14 cellular contexts compared by ENCODE assay signal in the genomic region with DNA sequence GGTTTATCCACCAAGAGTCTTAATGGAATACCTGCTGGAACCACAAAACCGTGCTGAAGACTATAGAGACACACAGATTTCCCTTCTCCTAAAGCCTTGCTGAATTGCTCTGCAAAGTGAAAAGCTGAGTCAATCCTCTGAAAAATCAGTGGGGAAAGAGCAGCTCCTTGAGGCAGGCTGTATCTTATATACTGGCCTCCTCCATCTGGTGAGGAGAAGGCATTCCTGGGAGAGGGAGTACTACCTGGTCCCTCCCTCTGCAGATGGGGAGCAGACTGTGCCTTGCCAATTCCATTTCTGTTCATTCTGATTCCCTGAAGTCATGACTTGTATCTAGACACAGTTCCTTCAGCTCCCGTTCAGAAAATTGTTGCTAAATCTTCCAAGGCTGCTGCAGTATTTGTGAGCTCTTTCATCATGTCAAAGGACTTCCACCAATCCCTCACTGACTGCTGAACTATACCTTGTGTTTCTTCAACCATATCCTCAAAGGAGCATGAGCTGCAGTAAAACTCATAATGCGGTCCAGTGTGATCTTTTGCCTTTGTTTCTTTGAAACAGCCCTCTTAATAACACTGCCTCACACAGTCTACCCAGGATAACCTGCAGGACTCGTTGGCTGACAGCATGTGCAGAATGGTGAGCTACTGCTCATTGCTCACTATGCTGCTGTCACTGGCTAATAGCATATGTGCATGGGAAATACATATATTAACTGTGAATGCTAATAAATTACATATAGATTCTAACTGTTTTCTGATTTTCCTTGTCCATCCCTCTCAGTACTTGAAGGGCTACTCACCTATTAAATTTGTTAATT.
DNase-seq lines count a peak whose midpoint lies in the region; ATAC-seq and TF ChIP-seq lines count a peak whose summit lies in the region.
"Had no signal": no experiment of that assay in that cellular context is flagged by ENCODE, and none has a peak within 500 bp of the region (broad histone marks: within the 10 kb centered on the region; RNA-seq: fewer than 3 reads in every experiment).

No MANE protein-coding gene starts in this region.

- no peak for ATAC-seq in HG02798 (IDR thresholded peaks at IDR 0.05; ENCODE audit: poor library complexity, unreplicated experiment)
- ATAC-seq: activated T-helper 17 cell treated with anti-CD3 and anti-CD28 coated beads, Interleukin-2, amount 50 U/mL, for 72 hours; mucosa of descending colon had no signal

- DNase-seq in AML-193 (lab: John Stamatoyannopoulos, UW), result peak; percentile 36 to 52
- peak; percentile 88 for DNase-seq in amniotic epithelial cell (ENCODE audit: low read depth)
- DNase-seq in iris pigment epithelial cell (ENCODE audit: low read depth), result peak; percentile 81
- DNase-seq in NCI-H1694 treated with DMSO at 0.1 percent for 48 hours (lab: John Stamatoyannopoulos, UW), result no peak
- DNase-seq in activated CD4-positive, alpha-beta T cell treated with anti-CD3 and anti-CD28 coated beads for 1 hour, result no peak
- DNase-seq in stimulated activated CD4-positive, alpha-beta T cell treated with anti-CD3 and anti-CD28 coated beads, Interleukin-1b, Interleukin-23, amount 100 ng/mL, for 48 hours, result no peak
- DNase-seq: activated CD4-positive, alpha-beta T cell treated with anti-CD3 and anti-CD28 coated beads, Interleukin-2, amount 10 ng/mL, durations not matched to agents 7 days and 5 days; CD8-positive, alpha-beta memory T cell; mucosa of descending colon; NCI-H774; stomach had no signal

- TF ChIP-seq EP300 in Ishikawa (IDR thresholded peaks at IDR 0.05; ENCODE audit: borderline replicate concordance), result no peak

- peak; percentile 16; the same call in 1 of the 2 replicates for TF ChIP-seq RAD21 in Ishikawa (IDR thresholded peaks at IDR 0.05; ENCODE audit: low read depth)

TF ChIP-seq in Ishikawa, 13 proteins besides CTCF, POLR2A, EP300 and RAD21:
- TF ChIP-seq, protein P1, sequence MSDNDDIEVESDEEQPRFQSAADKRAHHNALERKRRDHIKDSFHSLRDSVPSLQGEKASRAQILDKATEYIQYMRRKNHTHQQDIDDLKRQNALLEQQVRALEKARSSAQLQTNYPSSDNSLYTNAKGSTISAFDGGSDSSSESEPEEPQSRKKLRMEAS (IDR thresholded peaks at IDR 0.05), result peak; percentile 60; the same call in 1 of the 2 replicates
- TF ChIP-seq FOXM1 (IDR thresholded peaks at IDR 0.05; ENCODE audit: borderline replicate concordance, low read depth), result 0 out of 2 replicates have a peak, but pooled peaks have one; percentile 11
- no peak for TF ChIP-seq TEAD4 (IDR thresholded peaks at IDR 0.05)
- TF ChIP-seq NFIC (IDR thresholded peaks at IDR 0.05), result no peak
- no peak for TF ChIP-seq EGR1 (IDR thresholded peaks at IDR 0.05)
- no peak for TF ChIP-seq CREB1 (IDR thresholded peaks at IDR 0.05; ENCODE audit: low read depth)
- TF ChIP-seq CEBPB (IDR thresholded peaks at IDR 0.05), result peak; percentile 72; the same call in 1 of the 2 replicates

Comparison
In these comparisons a context has a peak if more than half of its experiments do, and no peak if none do; other contexts are left out.
1. DNase-seq: peak in AML-193 (2 of 2), amniotic epithelial cell (single experiment) and iris pigment epithelial cell (single experiment); none in NCI-H1694 treated with DMSO at 0.1 percent for 48 hours (single experiment), activated CD4-positive, alpha-beta T cell treated with anti-CD3 and anti-CD28 coated beads for 1 hour (single experiment) and stimulated activated CD4-positive, alpha-beta T cell treated with anti-CD3 and anti-CD28 coated beads, Interleukin-1b, Interleukin-23, amount 100 ng/mL, for 48 hours (single experiment).